In genomic region chr11:843818-844692, GRCh38 we compare ENCODE assay signal across 8 cellular contexts. TPM values are rescaled to one million over a fixed set of nuclear protein-coding genes. Genes with fewer than 3 reads are reported as not detected.
DNase-seq lines count a peak whose midpoint lies in the region; FAIRE-seq and TF ChIP-seq lines count a peak whose summit lies in the region.

No MANE protein-coding gene starts in this region.

- intact Hi-C loops in spleen (cut with DNase I; ENCODE audit: low total_unique reads) = loop anchor here (10.0 kb wide), 1 partner anchor 211 kb away; no protein-coding TSS in a partner anchor

- TF ChIP-seq CTCF in bronchial epithelial cell (IDR thresholded peaks at IDR 0.05; ENCODE audit: insufficient read depth, low read length, severe bottlenecking) (no peak), spleen (IDR thresholded peaks at IDR 0.05 in 8 of 11, conservative IDR thresholded peaks at IDR 0.05 in 3 of 11) (peak in 2 of 11 experiments; percentile 5 to 25)

- no peaks in the 10 kb centered on the region for H3K9me3 ChIP-seq in spleen

- H3K27me3 ChIP-seq in bronchial epithelial cell (ENCODE audit: control insufficient read depth, insufficient read depth, low read length) (no peaks in the 10 kb centered on the region), spleen (replicated peaks in 1 of 7) (peaks cover 0 to 43% (median 0%) of the 10 kb centered on the region in 7 donors)

- H3K36me3 ChIP-seq in bronchial epithelial cell (ENCODE audit: control insufficient read depth, insufficient read depth, low read length) (peaks cover 16% of the 10 kb centered on the region), spleen (peaks cover 0 to 20% (median 13%) of the 10 kb centered on the region in 6 donors)

- 9 to 14% (median 12%) methylated on average over 5 to 25 of the region's 25 CpGs for WGBS in spleen, 5 donors

- TF ChIP-seq POLR2A in spleen (IDR thresholded peaks at IDR 0.05) = no peak

- peak overlapping the region; percentile 52 for H3K4me3 ChIP-seq in bronchial epithelial cell (ENCODE audit: low read depth, low read length)
- peak overlapping the region in 7 of 8 donors; percentile 91 to 100 (median 98) for H3K4me3 ChIP-seq in spleen

- peak overlapping the region; percentile 92 to 97 (median 95) for H3K27ac ChIP-seq in spleen

- H3K4me1 ChIP-seq in spleen = peaks cover 35 to 95% (median 73%) of the 10 kb centered on the region in 6 donors

- no peak for FAIRE-seq in bronchial epithelial cell (lab: Jason Lieb, UNC)

- peak; percentile 97 for DNase-seq in ELF-1 (ENCODE audit: low read depth, low spot score)
- DNase-seq in NCI-H460 (ENCODE audit: extremely low read depth, low read depth) = peak; percentile 81
- peak; percentile 63 for DNase-seq in bronchial epithelial cell (ENCODE audit: low read depth)
- peak; percentile 97 for DNase-seq in islet precursor cell
- peak; percentile 94 for DNase-seq in spleen
- no peak for DNase-seq in T-helper 9 cell
- DNase-seq in NCI-H1930 (lab: John Stamatoyannopoulos, UW) = no peak
- no peak for DNase-seq in NCI-H2081 (lab: John Stamatoyannopoulos, UW)

RNA-seq across cellular contexts. Expression of gene TSPAN4, which starts 1.4 kb away (rescaled TPM):
- 131 and 169 TPM in 2 replicates for total RNA-seq in NCI-H460 (2014; rRNA removed; shearing (Covaris generic))
- polyA plus RNA-seq in NCI-H460 (2014; cell fraction: nucleus; rRNA removed) = 410 and 462 TPM in 2 replicates
- total RNA-seq in bronchial epithelial cell (50.8 and 71.6 TPM in 2 replicates), spleen (100 to 1,000 TPM in 5 of 7 donors, 10 to 100 TPM in 2; 91.3 to 140 (median 122) TPM)
- polyA plus RNA-seq in spleen = 10 to 100 TPM; 32.1 to 67.4 (median 52.1) TPM

RNA-seq across cellular contexts. Expression of gene POLR2L, which starts 1.7 kb away (rescaled TPM):
- total RNA-seq in NCI-H460 (2014; rRNA removed; shearing (Covaris generic)) = 143 and 174 TPM in 2 replicates
- 44.8 and 49.2 TPM in 2 replicates for polyA plus RNA-seq in NCI-H460 (2014; cell fraction: nucleus; rRNA removed)
- total RNA-seq in bronchial epithelial cell (8.7 and 51.6 TPM in 2 replicates), spleen (10 to 100 TPM; 24.6 to 95.3 (median 62.5) TPM)
- polyA plus RNA-seq in spleen = 100 to 1,000 TPM in 1 of 3 donors, 10 to 100 TPM in 2; 55.2 to 131 (median 94.0) TPM

RNA-seq across cellular contexts. Expression of gene CD151, which starts 11.3 kb away (rescaled TPM):
- total RNA-seq in NCI-H460 (2014; rRNA removed; shearing (Covaris generic)) = 292 and 302 TPM in 2 replicates
- polyA plus RNA-seq in NCI-H460 (2014; cell fraction: nucleus; rRNA removed) = 1,063 and 1,198 TPM in 2 replicates
- total RNA-seq in bronchial epithelial cell (321 and 324 TPM in 2 replicates), spleen (100 to 1,000 TPM in 3 of 7 donors, 10 to 100 TPM in 4; 69.7 to 142 (median 80.1) TPM)
- polyA plus RNA-seq in spleen = 100 to 1,000 TPM in 1 of 3 donors, 10 to 100 TPM in 2; 38.0 to 111 (median 82.8) TPM

RNA-seq across cellular contexts. Expression of gene CRACR2B, which starts 16.3 kb away (rescaled TPM):
- total RNA-seq in NCI-H460 (2014; rRNA removed; shearing (Covaris generic)) = 5.0 and 5.5 TPM in 2 replicates
- 34.2 and 38.0 TPM in 2 replicates for polyA plus RNA-seq in NCI-H460 (2014; cell fraction: nucleus; rRNA removed)
- 0.51 and 0.53 TPM in 2 replicates for total RNA-seq in bronchial epithelial cell
- 10 to 100 TPM; 10.2 to 28.0 (median 15.3) TPM for total RNA-seq in spleen
- polyA plus RNA-seq in spleen = 10 to 100 TPM in 2 of 3 donors, 1 to 10 TPM in 1; 6.1 to 34.1 (median 12.6) TPM

RNA-seq across cellular contexts. Expression of gene PNPLA2, which starts 25.3 kb away (rescaled TPM):
- 15.0 and 15.7 TPM in 2 replicates for total RNA-seq in NCI-H460 (2014; rRNA removed; shearing (Covaris generic))
- 47.5 and 78.1 TPM in 2 replicates for polyA plus RNA-seq in NCI-H460 (2014; cell fraction: nucleus; rRNA removed)
- total RNA-seq in bronchial epithelial cell (9.0 and 15.6 TPM in 2 replicates), spleen (100 to 1,000 TPM in 5 of 7 donors, 10 to 100 TPM in 2; 65.8 to 131 (median 113) TPM)
- 100 to 1,000 TPM in 1 of 3 donors, 10 to 100 TPM in 2; 46.3 to 103 (median 75.0) TPM for polyA plus RNA-seq in spleen

Comparison
In these comparisons a context has a peak if more than half of its experiments do, and no peak if none do; other contexts are left out.
1. DNase-seq: peak in ELF-1 (single experiment), NCI-H460 (single experiment), bronchial epithelial cell (single experiment), islet precursor cell (single experiment) and spleen (single experiment); none in T-helper 9 cell (single experiment), NCI-H1930 (0 of 2) and NCI-H2081 (0 of 2).